In the genomic region with DNA sequence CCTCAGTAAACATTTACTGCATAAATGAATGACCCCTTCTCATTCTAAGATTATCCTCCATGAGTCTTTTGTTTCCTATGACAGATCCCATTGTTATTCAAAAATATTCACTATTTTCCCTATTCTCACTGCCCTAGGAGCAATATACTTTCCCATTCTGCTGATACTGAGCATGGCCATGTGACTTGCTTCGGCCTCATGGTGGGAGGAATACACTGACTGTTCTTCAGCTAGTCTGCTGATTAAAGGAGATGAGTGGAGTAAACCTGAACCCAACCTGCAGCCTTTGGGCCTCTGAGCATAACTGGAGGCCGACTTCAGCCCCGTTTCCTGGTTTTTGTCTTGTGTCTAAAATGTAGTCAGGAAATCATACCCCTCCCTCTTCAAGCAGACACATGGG, we compare ENCODE assay signal across 31 cellular contexts.
"Had no signal": no experiment of that assay in that cellular context is flagged by ENCODE, and none has a peak within 500 bp of the region (broad histone marks: within the 10 kb centered on the region; RNA-seq: fewer than 3 reads in every experiment).

No MANE protein-coding gene starts in this region.

- H3K27me3 Mint-ChIP-seq: activated B cell treated with CpG ODN at 0.5 μM for 24 hours; activated CD4-positive, alpha-beta memory T cell treated with anti-CD3 and anti-CD28 coated beads, Interleukin-2, amount 10 ng/mL, durations not matched to agents 7 days and 5 days; activated CD8-positive, alpha-beta memory T cell treated with anti-CD3 and anti-CD28 coated beads, Interleukin-2, amount 10 ng/mL, durations not matched to agents 7 days and 5 days; activated naive CD4-positive, alpha-beta T cell treated with anti-CD3 and anti-CD28 coated beads, Interleukin-2, amount 10 ng/mL, durations not matched to agents 7 days and 5 days; activated naive CD8-positive, alpha-beta T cell; activated naive CD8-positive, alpha-beta T cell treated with anti-CD3 and anti-CD28 coated beads, Interleukin-2, amount 50 U/mL, for 24 hours had no signal

- H3K27ac Mint-ChIP-seq: activated B cell treated with CpG ODN at 0.5 μM for 24 hours; activated CD4-positive, alpha-beta memory T cell treated with anti-CD3 and anti-CD28 coated beads, Interleukin-2, amount 10 ng/mL, durations not matched to agents 7 days and 5 days; activated CD8-positive, alpha-beta memory T cell treated with anti-CD3 and anti-CD28 coated beads, Interleukin-2, amount 10 ng/mL, durations not matched to agents 7 days and 5 days; activated naive CD4-positive, alpha-beta T cell treated with anti-CD3 and anti-CD28 coated beads, Interleukin-2, amount 10 ng/mL, durations not matched to agents 7 days and 5 days; activated naive CD8-positive, alpha-beta T cell; activated naive CD8-positive, alpha-beta T cell treated with anti-CD3 and anti-CD28 coated beads, Interleukin-2, amount 50 U/mL, for 24 hours; T-helper 1 cell treated with Interleukin-12 subunit alpha and Interleukin-12 subunit beta and Interleukin-4 antibody, amounts not matched to agents 30 μg/mL and 1 μg/mL, for 36 hours; T-helper 2 cell treated with Interferon-gamma antibody and Interleukin-4, amounts not matched to agents 5 μg/mL and 100 μg/mL, for 36 hours had no signal

- H3K36me3 Mint-ChIP-seq: activated CD8-positive, alpha-beta memory T cell treated with anti-CD3 and anti-CD28 coated beads, Interleukin-2, amount 10 ng/mL, durations not matched to agents 7 days and 5 days; activated naive CD4-positive, alpha-beta T cell treated with anti-CD3 and anti-CD28 coated beads, Interleukin-2, amount 10 ng/mL, durations not matched to agents 7 days and 5 days; activated naive CD8-positive, alpha-beta T cell; brain had no signal

- H3K9me3 ChIP-seq: SJCRH30 had no signal

- ATAC-seq: activated CD8-positive, alpha-beta memory T cell treated with anti-CD3 and anti-CD28 coated beads, Interleukin-2, amount 10 ng/mL, durations not matched to agents 7 days and 5 days; activated naive CD8-positive, alpha-beta T cell treated with anti-CD3 and anti-CD28 coated beads, Interleukin-2, amount 50 U/mL, for 24 hours; Panc1 had no signal

- DNase-seq: activated B cell treated with CpG ODN at 0.5 μM for 24 hours; activated CD4-positive, alpha-beta memory T cell treated with anti-CD3 and anti-CD28 coated beads, Interleukin-2, amount 10 ng/mL, durations not matched to agents 7 days and 5 days; activated CD4-positive, alpha-beta T cell treated with anti-CD3 and anti-CD28 coated beads for 48 hours; activated CD4-positive, CD25-positive, alpha-beta regulatory T cell treated with anti-CD3 and anti-CD28 coated beads, Interleukin-2, amount 50 U/mL, for 72 hours; activated CD8-positive, alpha-beta memory T cell treated with anti-CD3 and anti-CD28 coated beads for 24 hours; activated CD8-positive, alpha-beta memory T cell treated with anti-CD3 and anti-CD28 coated beads, Interleukin-2, amount 10 ng/mL, durations not matched to agents 7 days and 5 days; activated CD8-positive, alpha-beta memory T cell treated with anti-CD3 and anti-CD28 coated beads, Interleukin-2, amount 50 U/mL, for 48 hours; activated effector memory CD4-positive, alpha-beta T cell treated with Interleukin-2 at 50 U/mL for 16 hours; activated naive CD4-positive, alpha-beta T cell treated with anti-CD3 and anti-CD28 coated beads, Interleukin-2, amount 10 ng/mL, durations not matched to agents 7 days and 5 days; activated naive CD8-positive, alpha-beta T cell treated with anti-CD3 and anti-CD28 coated beads, Interleukin-2, amount 50 U/mL, for 24 hours; activated T-cell treated with anti-CD3 and anti-CD28 coated beads, Interleukin-2, amount 50 U/mL, for 48 hours; anterior cingulate cortex; caudate nucleus; cerebellar nuclear complex; Karpas-422; NCI-H1105; NCI-H1417 treated with DMSO at 0.1 percent for 48 hours; NCI-H1930; NCI-H2081 treated with DMSO at 0.1 percent for 48 hours; NCI-H345; NCI-H510A; NCI-H526; NCI-H748 treated with DMSO at 0.1 percent for 48 hours; SHP77; SJCRH30 had no signal

- H3K27ac ChIP-seq: SJCRH30, SK-N-MC had no signal

- H3K4me3 Mint-ChIP-seq: activated B cell treated with CpG ODN at 0.5 μM for 24 hours; activated CD4-positive, alpha-beta memory T cell treated with anti-CD3 and anti-CD28 coated beads, Interleukin-2, amount 10 ng/mL, durations not matched to agents 7 days and 5 days; activated CD8-positive, alpha-beta memory T cell treated with anti-CD3 and anti-CD28 coated beads, Interleukin-2, amount 10 ng/mL, durations not matched to agents 7 days and 5 days; activated naive CD4-positive, alpha-beta T cell treated with anti-CD3 and anti-CD28 coated beads, Interleukin-2, amount 10 ng/mL, durations not matched to agents 7 days and 5 days; activated naive CD8-positive, alpha-beta T cell; activated naive CD8-positive, alpha-beta T cell treated with anti-CD3 and anti-CD28 coated beads, Interleukin-2, amount 50 U/mL, for 24 hours; brain; T-helper 1 cell treated with Interleukin-12 subunit alpha and Interleukin-12 subunit beta and Interleukin-4 antibody, amounts not matched to agents 30 μg/mL and 1 μg/mL, for 36 hours; T-helper 2 cell treated with Interferon-gamma antibody and Interleukin-4, amounts not matched to agents 5 μg/mL and 100 μg/mL, for 36 hours had no signal

- H3K9me3 Mint-ChIP-seq: brain had no signal

- H3K4me1 ChIP-seq: SJCRH30 had no signal

- H3K36me3 ChIP-seq: SJCRH30 had no signal

- H3K4me3 ChIP-seq: SJCRH30, SK-N-MC had no signal

- H3K4me1 Mint-ChIP-seq: activated B cell treated with CpG ODN at 0.5 μM for 24 hours; activated CD4-positive, alpha-beta memory T cell treated with anti-CD3 and anti-CD28 coated beads, Interleukin-2, amount 10 ng/mL, durations not matched to agents 7 days and 5 days; activated CD8-positive, alpha-beta memory T cell treated with anti-CD3 and anti-CD28 coated beads, Interleukin-2, amount 10 ng/mL, durations not matched to agents 7 days and 5 days; activated naive CD4-positive, alpha-beta T cell treated with anti-CD3 and anti-CD28 coated beads, Interleukin-2, amount 10 ng/mL, durations not matched to agents 7 days and 5 days; activated naive CD8-positive, alpha-beta T cell treated with anti-CD3 and anti-CD28 coated beads, Interleukin-2, amount 50 U/mL, for 24 hours had no signal
